Comparison of ENCODE assay signal across 18 cellular contexts in genomic region chr5:54717870-54718269, GRCh38.
DNase-seq lines count a peak whose midpoint lies in the region; ATAC-seq, FAIRE-seq and TF ChIP-seq lines count a peak whose summit lies in the region.
"Had no signal": no experiment of that assay in that cellular context is flagged by ENCODE, and none has a peak within 500 bp of the region (broad histone marks: within the 10 kb centered on the region; RNA-seq: fewer than 3 reads in every experiment).

No MANE protein-coding gene starts in this region.

- POLR2A ChIA-PET in activated CD4-positive, alpha-beta T cell treated with anti-CD3 and anti-CD28 coated beads for 36 hours (lab: Charles Lee) = no interaction called here
- POLR2A ChIA-PET in K562 (lab: Yijun Ruan, JAX) = interaction anchor here (1.0 kb wide), 2 partner anchors 9 to 10 kb away, joined by 4 read pairs; no protein-coding TSS in a partner anchor

- intact Hi-C loops in activated CD4-positive, alpha-beta T cell treated with anti-CD3 and anti-CD28 coated beads for 36 hours (cut with DNase I, micrococcal nuclease) = loop anchor here in 1 of 2 experiments (5.0 kb wide), 1 partner anchor 201 kb away; the partner anchor contains the start of gene SNX18
- intact Hi-C loops in K562 (cut with micrococcal nuclease) = no loop called here

- H3K9me1 ChIP-seq in K562 (ENCODE audit: control insufficient read depth, insufficient read depth, low read length) = no peaks in the 10 kb centered on the region

- no peak for TF ChIP-seq EP300 in K562 (IDR thresholded peaks at IDR 0.05; ENCODE audit: low read length)

- no peak overlapping the region for H3K9ac ChIP-seq in BLaER1
- H3K9ac ChIP-seq in K562 (ENCODE audit: insufficient read depth in 1 of 2, low read depth in 2 of 2, low read length in 2 of 2) = no peak overlapping the region
- H3K9ac ChIP-seq: KMS-11 had no signal

- peak; percentile 11 for FAIRE-seq in K562 (lab: Jason Lieb, UNC)
- FAIRE-seq: endometrium, RCC 7860 had no signal

- no peak for TF ChIP-seq POLR2A in K562 (conservative IDR thresholded peaks at IDR 0.05)

- WGBS in K562 (ENCODE audit: insufficient coverage, low coverage, missing lambda C conversion rate) = 76% methylated on average over 5 of the region's 5 CpGs

- no peaks in the 10 kb centered on the region for H3K36me3 Mint-ChIP-seq in activated CD4-positive, alpha-beta T cell treated with anti-CD3 and anti-CD28 coated beads for 36 hours (ENCODE audit: low read depth)
- peaks cover 21% of the 10 kb centered on the region for H3K36me3 Mint-ChIP-seq in T-helper 1 cell treated with Interleukin-12 subunit alpha and Interleukin-12 subunit beta and Interleukin-4 antibody, amounts not matched to agents 30 μg/mL and 1 μg/mL, for 36 hours (ENCODE audit: low read depth)
- H3K36me3 Mint-ChIP-seq in HFFc6 (ENCODE audit: low read depth) = peaks cover 5% of the 10 kb centered on the region

- H3K4me1 ChIP-seq in BLaER1 (peaks cover 33% of the 10 kb centered on the region), K562 (replicated peaks in 1 of 2; ENCODE audit: control insufficient read depth in 2 of 2, insufficient read depth in 2 of 2, low read length in 2 of 2) (peaks cover 5 to 13% of the 10 kb centered on the region in 2 experiments; a peak in 2 of 5 replicates)

- H3K4me2 ChIP-seq in BLaER1 (peak overlapping the region; percentile 52), K562 (ENCODE audit: insufficient read depth, low read length) (no peak overlapping the region)
- H3K4me2 ChIP-seq: KMS-11 had no signal

- TF ChIP-seq RAD21 in K562 (CRISPR knock-in tag; conservative IDR thresholded peaks at IDR 0.05 in 1 of 2, IDR thresholded peaks at IDR 0.05 in 1 of 2) = no peak

- H4K20me1 ChIP-seq in BLaER1 (no peaks in the 10 kb centered on the region), K562 (replicated peaks; ENCODE audit: control insufficient read depth, insufficient read depth, low read length) (no peaks in the 10 kb centered on the region)

- CTCF ChIA-PET in activated CD4-positive, alpha-beta T cell treated with anti-CD3 and anti-CD28 coated beads for 36 hours (lab: Charles Lee) = interaction anchor here (0.6 to 1.8 kb wide), 5 partner anchors 9 to 429 kb away, joined by 3 to 4 read pairs (median 3); no protein-coding TSS in a partner anchor
- CTCF ChIA-PET in K562 (lab: Yijun Ruan, JAX; ENCODE audit: low intra/inter-chr PET ratio) = interaction anchor here (0.6 kb wide), 1 partner anchor 25 kb away, joined by 3 read pairs; no protein-coding TSS in a partner anchor

- peak; percentile 84 for ATAC-seq in activated CD4-positive, alpha-beta T cell treated with anti-CD3 and anti-CD28 coated beads for 36 hours
- ATAC-seq in K562 (no peak), HG03460 (IDR thresholded peaks at IDR 0.05; ENCODE audit: unreplicated experiment) (no peak)

- no peaks in the 10 kb centered on the region for H3K36me3 ChIP-seq in BLaER1
- H3K36me3 ChIP-seq in K562 (ENCODE audit: control insufficient read depth, insufficient read depth, low read length) = no peaks in the 10 kb centered on the region

- H3K4me3 ChIP-seq in BLaER1 (no peak overlapping the region), K562 (no peak overlapping the region)

- H3K9me3 Mint-ChIP-seq in activated CD4-positive, alpha-beta T cell treated with anti-CD3 and anti-CD28 coated beads for 36 hours (ENCODE audit: low read depth) = no peaks in the 10 kb centered on the region
- H3K9me3 Mint-ChIP-seq in T-helper 1 cell treated with Interleukin-12 subunit alpha and Interleukin-12 subunit beta and Interleukin-4 antibody, amounts not matched to agents 30 μg/mL and 1 μg/mL, for 36 hours = peaks cover 42% of the 10 kb centered on the region
- no peaks in the 10 kb centered on the region for H3K9me3 Mint-ChIP-seq in HFFc6

- H3K4me1 Mint-ChIP-seq in activated CD4-positive, alpha-beta T cell treated with anti-CD3 and anti-CD28 coated beads for 36 hours = peaks cover 30% of the 10 kb centered on the region
- H3K4me1 Mint-ChIP-seq in T-helper 1 cell treated with Interleukin-12 subunit alpha and Interleukin-12 subunit beta and Interleukin-4 antibody, amounts not matched to agents 30 μg/mL and 1 μg/mL, for 36 hours (ENCODE audit: low read depth) = peaks cover 33% of the 10 kb centered on the region
- H3K4me1 Mint-ChIP-seq in HFFc6 (ENCODE audit: low read depth) = peaks cover 53% of the 10 kb centered on the region

- in situ Hi-C loops in K562 (cut with MboI) = no loop called here

- H3K27ac ChIP-seq in BLaER1 (peak overlapping the region; percentile 39; the same call in 1 of the 2 replicates), K562 (ENCODE audit: extremely low read depth, low read depth, low read length) (no peak overlapping the region)
- H3K27ac ChIP-seq: KMS-11 had no signal

- peaks cover 43% of the 10 kb centered on the region for H3K9me3 ChIP-seq in BLaER1
- H3K9me3 ChIP-seq in K562 (replicated peaks; ENCODE audit: control insufficient read depth, insufficient read depth, low read depth, low read length) = no peaks in the 10 kb centered on the region

- H3K27ac Mint-ChIP-seq in activated CD4-positive, alpha-beta T cell treated with anti-CD3 and anti-CD28 coated beads for 36 hours = peak overlapping the region; percentile 35
- H3K27ac Mint-ChIP-seq in T-helper 1 cell treated with Interleukin-12 subunit alpha and Interleukin-12 subunit beta and Interleukin-4 antibody, amounts not matched to agents 30 μg/mL and 1 μg/mL, for 36 hours = peak overlapping the region; percentile 75
- no peak overlapping the region for H3K27ac Mint-ChIP-seq in HFFc6

- H3K27me3 ChIP-seq in BLaER1 = no peaks in the 10 kb centered on the region
- no peaks in the 10 kb centered on the region for H3K27me3 ChIP-seq in K562 (ENCODE audit: control insufficient read depth in 2 of 2, insufficient read depth in 2 of 2, low read length in 2 of 2)

- no peak overlapping the region for H3K4me3 Mint-ChIP-seq in activated CD4-positive, alpha-beta T cell treated with anti-CD3 and anti-CD28 coated beads for 36 hours
- H3K4me3 Mint-ChIP-seq in T-helper 1 cell treated with Interleukin-12 subunit alpha and Interleukin-12 subunit beta and Interleukin-4 antibody, amounts not matched to agents 30 μg/mL and 1 μg/mL, for 36 hours = peak overlapping the region; percentile 20
- H3K4me3 Mint-ChIP-seq in HFFc6 = no peak overlapping the region
- H3K4me3 Mint-ChIP-seq: CD14-positive monocyte had no signal

- no peaks in the 10 kb centered on the region for H3K27me3 Mint-ChIP-seq in activated CD4-positive, alpha-beta T cell treated with anti-CD3 and anti-CD28 coated beads for 36 hours
- no peaks in the 10 kb centered on the region for H3K27me3 Mint-ChIP-seq in T-helper 1 cell treated with Interleukin-12 subunit alpha and Interleukin-12 subunit beta and Interleukin-4 antibody, amounts not matched to agents 30 μg/mL and 1 μg/mL, for 36 hours (ENCODE audit: low read depth)
- H3K27me3 Mint-ChIP-seq in HFFc6 (ENCODE audit: insufficient read depth) = peaks cover 2% of the 10 kb centered on the region; the same call in 1 of the 2 replicates

- TF ChIP-seq CTCF in K562 (IDR thresholded peaks at IDR 0.05 in 2 of 3, conservative IDR thresholded peaks at IDR 0.05 in 1 of 3; ENCODE audit: insufficient read depth in 2 of 3, low read depth in 1 of 3, low read length in 3 of 3) (no peak), HFFc6 (IDR thresholded peaks at IDR 0.05) (no peak)

- no TSS peak for BruUV-seq in K562 (replicated peaks; lab: Mats Ljungman, UMichigan)

- DNase-seq in activated CD4-positive, alpha-beta T cell treated with anti-CD3 and anti-CD28 coated beads for 36 hours = peak; percentile 56
- DNase-seq in activated CD4-positive, alpha-beta T cell treated with anti-CD3 and anti-CD28 coated beads for 4 hours = no peak
- DNase-seq in K562 (ENCODE audit: extremely low read depth in 1 of 4, low spot score in 3 of 4) = no peak
- DNase-seq in HFFc6 = no peak
- no peak for DNase-seq in NCI-H82 (lab: John Stamatoyannopoulos, UW)
- DNase-seq: 8988T, GOT3, kidney glomerular epithelial cell, NCI-H1092 treated with DMSO at 0.1 percent for 48 hours, NCI-H774, trophoblast cell had no signal

- H3K79me2 ChIP-seq in K562 (ENCODE audit: control insufficient read depth, insufficient read depth, low read length) = no peaks in the 10 kb centered on the region

- no peak overlapping the region for H2AFZ ChIP-seq in K562 (ENCODE audit: low read depth, low read length)

TF ChIP-seq in K562, 482 proteins besides CTCF, POLR2A, EP300 and RAD21 (continues in another document):
- TF ChIP-seq CBFA2T3 (IDR thresholded peaks at IDR 0.05) (no peak), SNAPC5 (CRISPR knock-in tag; IDR thresholded peaks at IDR 0.05) (no peak), TAF15 (IDR thresholded peaks at IDR 0.05; ENCODE audit: low read depth, low read length) (no peak), FOXK1 (CRISPR knock-in tag; IDR thresholded peaks at IDR 0.05; ENCODE audit: borderline replicate concordance) (no peak), NR2C1 (IDR thresholded peaks at IDR 0.05) (no peak), NR2C1 (tag; IDR thresholded peaks at IDR 0.05) (no peak), TRIM25 (IDR thresholded peaks at IDR 0.05; ENCODE audit: borderline replicate concordance) (no peak), CREB3L1 (IDR thresholded peaks at IDR 0.05; ENCODE audit: borderline replicate concordance, low read depth) (no peak)
